In genomic region chr6:42113929-42114636, GRCh38 we compare ENCODE assay signal across 15 cellular contexts. TPM values are rescaled to one million over a fixed set of nuclear protein-coding genes. Genes with fewer than 3 reads are reported as not detected.
DNase-seq lines count a peak whose midpoint lies in the region; ATAC-seq lines count a peak whose summit lies in the region.
"Had no signal": no experiment of that assay in that cellular context is flagged by ENCODE, and none has a peak within 500 bp of the region (broad histone marks: within the 10 kb centered on the region; RNA-seq: fewer than 3 reads in every experiment).

No MANE protein-coding gene starts in this region.

- no peaks in the 10 kb centered on the region for H3K9me3 Mint-ChIP-seq in activated T-helper 17 cell treated with anti-CD3 and anti-CD28 coated beads, Interleukin-2, amount 50 U/mL, for 72 hours
- H3K9me3 Mint-ChIP-seq: activated naive CD4-positive, alpha-beta T cell treated with anti-CD3 and anti-CD28 coated beads, Interleukin-2, amount 10 ng/mL, durations not matched to agents 7 days and 5 days had no signal

- peaks cover 9% of the 10 kb centered on the region for H3K27me3 Mint-ChIP-seq in activated T-helper 17 cell treated with anti-CD3 and anti-CD28 coated beads, Interleukin-2, amount 50 U/mL, for 72 hours

- H3K27ac Mint-ChIP-seq in activated T-helper 17 cell treated with anti-CD3 and anti-CD28 coated beads, Interleukin-2, amount 50 U/mL, for 72 hours = no peak overlapping the region
- H3K27ac Mint-ChIP-seq: activated naive CD4-positive, alpha-beta T cell treated with anti-CD3 and anti-CD28 coated beads, Interleukin-2, amount 10 ng/mL, durations not matched to agents 7 days and 5 days had no signal

- intact Hi-C loops in Right ventricle myocardium superior (cut with DNase I) (no loop called here), right cardiac atrium (cut with DNase I) (no loop called here)

- DNase-seq in Right ventricle myocardium superior (peak; percentile 11), right cardiac atrium (no peak), islet precursor cell (peak; percentile 78), NCI-H2107 treated with DMSO at 0.1 percent for 48 hours (lab: John Stamatoyannopoulos, UW; ENCODE audit: unreplicated experiment) (no peak), NAMALWA (ENCODE audit: low spot score) (no peak)
- DNase-seq: activated naive CD4-positive, alpha-beta T cell treated with anti-CD3 and anti-CD28 coated beads, Interleukin-2, amount 10 ng/mL, durations not matched to agents 7 days and 5 days; CD8-positive, alpha-beta memory T cell had no signal

- no peaks in the 10 kb centered on the region for H3K4me1 Mint-ChIP-seq in activated T-helper 17 cell treated with anti-CD3 and anti-CD28 coated beads, Interleukin-2, amount 50 U/mL, for 72 hours
- H3K4me1 Mint-ChIP-seq: activated naive CD4-positive, alpha-beta T cell treated with anti-CD3 and anti-CD28 coated beads, Interleukin-2, amount 10 ng/mL, durations not matched to agents 7 days and 5 days; CD8-positive, alpha-beta memory T cell had no signal

- H3K36me3 Mint-ChIP-seq in activated T-helper 17 cell treated with anti-CD3 and anti-CD28 coated beads, Interleukin-2, amount 50 U/mL, for 72 hours (ENCODE audit: low read depth) = no peaks in the 10 kb centered on the region
- H3K36me3 Mint-ChIP-seq: activated naive CD4-positive, alpha-beta T cell treated with anti-CD3 and anti-CD28 coated beads, Interleukin-2, amount 10 ng/mL, durations not matched to agents 7 days and 5 days; CD8-positive, alpha-beta memory T cell had no signal

- no peak overlapping the region for H3K27ac ChIP-seq in right cardiac atrium (ENCODE audit: low read length)
- H3K27ac ChIP-seq: neutrophil had no signal

- H3K4me3 ChIP-seq in right cardiac atrium (ENCODE audit: low read length) = no peak overlapping the region

- H3K4me1 ChIP-seq in right cardiac atrium (ENCODE audit: control insufficient read depth, insufficient read depth, low read length) = no peaks in the 10 kb centered on the region

- H3K27me3 ChIP-seq in right cardiac atrium (ENCODE audit: control insufficient read depth, insufficient read depth) = no peaks in the 10 kb centered on the region

- no peaks in the 10 kb centered on the region for H3K9me3 ChIP-seq in right cardiac atrium (ENCODE audit: control insufficient read depth, low read length)
- H3K9me3 ChIP-seq: neutrophil had no signal

- ATAC-seq in Right ventricle myocardium superior (ENCODE audit: poor library complexity) (no peak), right cardiac atrium (no peak), HG03135 (IDR thresholded peaks at IDR 0.05; ENCODE audit: unreplicated experiment) (no peak), HG02763 (IDR thresholded peaks at IDR 0.05; ENCODE audit: unreplicated experiment) (no peak)
- peak; percentile 32 for ATAC-seq in activated T-helper 17 cell treated with anti-CD3 and anti-CD28 coated beads, Interleukin-2, amount 50 U/mL, for 72 hours (replicated peaks)

- no peak overlapping the region for H3K4me3 Mint-ChIP-seq in activated T-helper 17 cell treated with anti-CD3 and anti-CD28 coated beads, Interleukin-2, amount 50 U/mL, for 72 hours
- H3K4me3 Mint-ChIP-seq: activated naive CD4-positive, alpha-beta T cell treated with anti-CD3 and anti-CD28 coated beads, Interleukin-2, amount 10 ng/mL, durations not matched to agents 7 days and 5 days; CD8-positive, alpha-beta memory T cell had no signal

- WGBS in right cardiac atrium = 86% methylated on average over 5 of the region's 5 CpGs

RNA-seq across cellular contexts. Expression of gene C6orf132, which starts 28.3 kb away (rescaled TPM):
- total RNA-seq in Right ventricle myocardium superior (1.9 TPM), right cardiac atrium (1 to 10 TPM in 3 of 4 donors, under 1 TPM in 1; 0.64 to 2.4 (median 1.6) TPM)
- polyA plus RNA-seq in right cardiac atrium = 1.8 TPM
- under 1 TPM; 0.22 to 0.29 TPM for total RNA-seq in activated T-helper 17 cell treated with anti-CD3 and anti-CD28 coated beads, Interleukin-2, amount 50 U/mL, for 72 hours
- total RNA-seq: H4, SK-MEL-5 had no signal
- polyA plus RNA-seq: CD8-positive, alpha-beta memory T cell had no signal

RNA-seq across cellular contexts. Expression of gene GUCA1A, which starts 59.1 kb away (rescaled TPM):
- total RNA-seq in Right ventricle myocardium superior = not detected
- total RNA-seq in right cardiac atrium = not detected
- polyA plus RNA-seq in right cardiac atrium = not detected
- total RNA-seq in activated T-helper 17 cell treated with anti-CD3 and anti-CD28 coated beads, Interleukin-2, amount 50 U/mL, for 72 hours = under 1 TPM; 0.22 to 0.61 TPM
- total RNA-seq: A673; CD8-positive, alpha-beta memory T cell; H4; lower leg skin; SK-MEL-5 had no signal
- polyA plus RNA-seq: CD8-positive, alpha-beta memory T cell had no signal

Comparison
In these comparisons a context has a peak if more than half of its experiments do, and no peak if none do; other contexts are left out.
1. DNase-seq: peak in Right ventricle myocardium superior (single experiment) and islet precursor cell (single experiment); none in right cardiac atrium (0 of 3), NCI-H2107 treated with DMSO at 0.1 percent for 48 hours (single experiment) and NAMALWA (single experiment).